25 cellular contexts compared by ENCODE assay signal in genomic region chr1:87291107-87291506, GRCh38. TPM values are rescaled to one million over a fixed set of nuclear protein-coding genes. Genes with fewer than 3 reads are reported as not detected.
DNase-seq lines count a peak whose midpoint lies in the region; ATAC-seq and TF ChIP-seq lines count a peak whose summit lies in the region.
"Had no signal": no experiment of that assay in that cellular context is flagged by ENCODE, and none has a peak within 500 bp of the region (broad histone marks: within the 10 kb centered on the region; RNA-seq: fewer than 3 reads in every experiment).

No MANE protein-coding gene starts in this region.

- 68 to 77% methylated on average over 1 of the region's 1 CpG for whole genome bisulfite sequencing in GM23248 (ENCODE audit: low coverage in 1 of 2, low lambda C conversion rate in 2 of 2, missing lambda C conversion rate in 2 of 2), 2 experiments

- no peak overlapping the region for H3K4me3 Mint-ChIP-seq in activated T-helper 17 cell treated with anti-CD3 and anti-CD28 coated beads, Interleukin-2, amount 50 U/mL, for 72 hours
- H3K4me3 Mint-ChIP-seq: type B pancreatic cell had no signal

- peak overlapping the region; percentile 36 for H3K4me2 ChIP-seq in GM23248 (ENCODE audit: unreplicated experiment)

- DNase-seq in AG04449 (ENCODE audit: low read depth, low spot score) (peak; percentile 63), GM23248 (peak; percentile 60), astrocyte of the cerebellum (ENCODE audit: low read depth) (peak; percentile 19), iris pigment epithelial cell (ENCODE audit: low read depth) (peak; percentile 56), substantia nigra (lab: John Stamatoyannopoulos, UW) (no peak)
- no peak for DNase-seq in effector CD4-positive, alpha-beta T cell
- DNase-seq: activated CD4-positive, alpha-beta T cell treated with anti-CD3 and anti-CD28 coated beads for 4 hours; activated naive CD4-positive, alpha-beta T cell treated with Interleukin-2 at 50 U/mL for 16 hours; activated T-cell treated with anti-CD3 and anti-CD28 coated beads, Interleukin-2, amount 50 U/mL, for 48 hours; amniotic stem cell; BE2C; central memory CD4-positive, alpha-beta T cell; dermis blood vessel endothelial cell; Karpas-422; left cardiac atrium; NCI-H1694 treated with DMSO at 0.1 percent for 48 hours; NCI-H2171 treated with DMSO at 0.1 percent for 48 hours; NCI-H524 treated with DMSO at 0.1 percent for 48 hours; stimulated activated CD8-positive, alpha-beta memory T cell treated with anti-CD3 and anti-CD28 coated beads, Interleukin-4, amount 100 ng/mL, for 48 hours had no signal

- peaks cover 5% of the 10 kb centered on the region; the same call in 1 of the 2 replicates for H3K4me1 ChIP-seq in GM23248 (ENCODE audit: insufficient read depth)
- H3K4me1 ChIP-seq: prostate gland had no signal

- H3K27me3 Mint-ChIP-seq in activated T-helper 17 cell treated with anti-CD3 and anti-CD28 coated beads, Interleukin-2, amount 50 U/mL, for 72 hours = peaks cover 8% of the 10 kb centered on the region

- H3K36me3 Mint-ChIP-seq in activated T-helper 17 cell treated with anti-CD3 and anti-CD28 coated beads, Interleukin-2, amount 50 U/mL, for 72 hours (ENCODE audit: low read depth) = no peaks in the 10 kb centered on the region
- H3K36me3 Mint-ChIP-seq: type B pancreatic cell had no signal

- POLR2A ChIA-PET in AG04449 (lab: Yijun Ruan, JAX) = no interaction called here

- H3K9me3 ChIP-seq in GM23248 (ENCODE audit: low read depth) = no peaks in the 10 kb centered on the region
- H3K9me3 ChIP-seq: BE2C, neutrophil, prostate gland had no signal

- no peak overlapping the region for H3K9ac ChIP-seq in GM23248

- no peaks in the 10 kb centered on the region for H3K4me1 Mint-ChIP-seq in activated T-helper 17 cell treated with anti-CD3 and anti-CD28 coated beads, Interleukin-2, amount 50 U/mL, for 72 hours

- H3K9me3 Mint-ChIP-seq in activated T-helper 17 cell treated with anti-CD3 and anti-CD28 coated beads, Interleukin-2, amount 50 U/mL, for 72 hours = no peaks in the 10 kb centered on the region
- H3K9me3 Mint-ChIP-seq: type B pancreatic cell had no signal

- no peak overlapping the region for H2AFZ ChIP-seq in GM23248

- no peak for TF ChIP-seq CTCF in AG04449 (IDR thresholded peaks at IDR 0.05; ENCODE audit: insufficient read depth, low read length, missing control alignments)
- no peak for TF ChIP-seq CTCF in astrocyte of the cerebellum (IDR thresholded peaks at IDR 0.05; ENCODE audit: low read depth, low read length, missing control alignments)

- no peak overlapping the region for H3K27ac Mint-ChIP-seq in activated T-helper 17 cell treated with anti-CD3 and anti-CD28 coated beads, Interleukin-2, amount 50 U/mL, for 72 hours
- H3K27ac Mint-ChIP-seq: type B pancreatic cell had no signal

- CTCF ChIA-PET in AG04449 (lab: Yijun Ruan, JAX) = interaction anchor here (2.9 to 4.7 kb wide), 3 partner anchors 13 to 1012 kb away, joined by 15 to 37 read pairs (median 32); no protein-coding TSS in a partner anchor

- no peaks in the 10 kb centered on the region for H4K20me1 ChIP-seq in GM23248 (ENCODE audit: insufficient read depth)

- H3K4me3 ChIP-seq in AG04449 (ENCODE audit: low read depth, low read length) (no peak overlapping the region), GM23248 (no peak overlapping the region), astrocyte of the cerebellum (ENCODE audit: low read depth, low read length) (no peak overlapping the region)
- H3K4me3 ChIP-seq: prostate gland had no signal

- no peaks in the 10 kb centered on the region for H3F3A ChIP-seq in GM23248 (ENCODE audit: insufficient read depth)

- H3K27ac ChIP-seq in GM23248 = no peak overlapping the region
- H3K27ac ChIP-seq in substantia nigra (ENCODE audit: low read depth, low read length, poor library complexity, severe bottlenecking) = no peak overlapping the region
- H3K27ac ChIP-seq: 22Rv1, neutrophil, prostate gland had no signal

- no peaks in the 10 kb centered on the region for H3K27me3 ChIP-seq in GM23248 (replicated peaks; ENCODE audit: insufficient read depth)
- H3K27me3 ChIP-seq: BE2C had no signal

- no peaks in the 10 kb centered on the region for H3K9me2 ChIP-seq in GM23248 (ENCODE audit: insufficient read depth)

- H3K36me3 ChIP-seq in GM23248 (ENCODE audit: low read depth) = no peaks in the 10 kb centered on the region
- H3K36me3 ChIP-seq: BE2C, neutrophil, prostate gland had no signal

- no peaks in the 10 kb centered on the region for H3K79me2 ChIP-seq in GM23248 (ENCODE audit: insufficient read depth)

- no peak for ATAC-seq in activated T-helper 17 cell treated with anti-CD3 and anti-CD28 coated beads, Interleukin-2, amount 50 U/mL, for 72 hours (replicated peaks)
- no peak for ATAC-seq in GM18498 (IDR thresholded peaks at IDR 0.05; ENCODE audit: unreplicated experiment)
- ATAC-seq: left cardiac atrium had no signal

- in situ Hi-C loops in GM23248 (cut with MboI) (loop anchor here (25.0 kb wide), 2 partner anchors 154 to 996 kb away; no protein-coding TSS in a partner anchor), astrocyte of the cerebellum (cut with HindIII; ENCODE audit: low sequenced_read_pairs) (no loop called here)

RNA-seq across cellular contexts. Expression of gene LMO4, which starts 37.6 kb away (rescaled TPM):
- 93.2 and 103 TPM in 2 replicates for total RNA-seq in GM23248 (2014; rRNA removed; shearing (Covaris generic))
- polyA plus RNA-seq in GM23248 (2016; fragmentation: Nextera tagmentation; extraction: Ambion mirVana) = 22.6 and 23.8 TPM in 2 replicates
- 10 to 100 TPM in 1 of 2 donors, 1 to 10 TPM in 1; 9.2 to 23.1 TPM for total RNA-seq in activated T-helper 17 cell treated with anti-CD3 and anti-CD28 coated beads, Interleukin-2, amount 50 U/mL, for 72 hours

Comparison
In these comparisons a context has a peak if more than half of its experiments do, and no peak if none do; other contexts are left out.
1. DNase-seq: peak in AG04449 (single experiment), GM23248 (single experiment), astrocyte of the cerebellum (single experiment) and iris pigment epithelial cell (single experiment); none in substantia nigra (0 of 49) and effector CD4-positive, alpha-beta T cell (single experiment).